18 cellular contexts compared by ENCODE assay signal in genomic region chr10:113020425-113020753, GRCh38.
DNase-seq lines count a peak whose midpoint lies in the region; ATAC-seq and TF ChIP-seq lines count a peak whose summit lies in the region.
"Had no signal": no experiment of that assay in that cellular context is flagged by ENCODE, and none has a peak within 500 bp of the region (broad histone marks: within the 10 kb centered on the region; RNA-seq: fewer than 3 reads in every experiment).

No MANE protein-coding gene starts in this region.

- no peak for TF ChIP-seq EP300 in gastroesophageal sphincter (IDR thresholded peaks at IDR 0.05)

- H3K9me3 ChIP-seq in gastroesophageal sphincter (no peaks in the 10 kb centered on the region), trophoblast cell (ENCODE audit: insufficient read depth, low read depth, low read length) (no peaks in the 10 kb centered on the region), osteoblast (ENCODE audit: low read depth, low read length) (no peaks in the 10 kb centered on the region)
- H3K9me3 ChIP-seq: HAP-1, MG63, neutrophil had no signal

- H3K9ac ChIP-seq in trophoblast cell (ENCODE audit: low read length), result no peak overlapping the region

- no peak overlapping the region for H2AK5ac ChIP-seq in trophoblast cell (ENCODE audit: low read length)

- H3K23ac ChIP-seq in trophoblast cell (ENCODE audit: low read length), result no peak overlapping the region

- H4K20me1 ChIP-seq in osteoblast (ENCODE audit: insufficient read depth, low read length), result peaks cover 56% of the 10 kb centered on the region

- no peaks in the 10 kb centered on the region for H3K27me3 Mint-ChIP-seq in Calu3 (ENCODE audit: unreplicated experiment)
- peaks cover 3% of the 10 kb centered on the region for H3K27me3 Mint-ChIP-seq in activated naive CD4-positive, alpha-beta T cell treated with anti-CD3 and anti-CD28 coated beads for 36 hours (ENCODE audit: low read depth)

- H3K4me1 Mint-ChIP-seq in Calu3 (ENCODE audit: low read depth, unreplicated experiment), result peaks cover 29% of the 10 kb centered on the region
- no peaks in the 10 kb centered on the region for H3K4me1 Mint-ChIP-seq in activated naive CD4-positive, alpha-beta T cell treated with anti-CD3 and anti-CD28 coated beads for 36 hours (ENCODE audit: low read depth)
- H3K4me1 Mint-ChIP-seq: immature natural killer cell had no signal

- peak overlapping the region; percentile 3 for H3K18ac ChIP-seq in trophoblast cell (ENCODE audit: low read length)

- intact Hi-C loops in Calu3 (cut with micrococcal nuclease; ENCODE audit: unreplicated experiment), result no loop called here
- intact Hi-C loops in activated naive CD4-positive, alpha-beta T cell treated with anti-CD3 and anti-CD28 coated beads for 36 hours (cut with micrococcal nuclease), result no loop called here

- H4K91ac ChIP-seq in trophoblast cell (ENCODE audit: low read depth, low read length), result no peak overlapping the region

- TF ChIP-seq CTCF in Calu3 (IDR thresholded peaks at IDR 0.05; ENCODE audit: unreplicated experiment) (no peak), gastroesophageal sphincter (IDR thresholded peaks at IDR 0.05) (no peak), osteoblast (IDR thresholded peaks at IDR 0.05; ENCODE audit: extremely low read depth, low read depth, low read length) (no peak)

- BruUV-seq in Calu3 (replicated peaks; lab: Mats Ljungman, UMichigan), result no TSS peak

- no peak overlapping the region for H3K4me3 ChIP-seq in gastroesophageal sphincter
- no peak overlapping the region for H3K4me3 ChIP-seq in trophoblast cell (ENCODE audit: low read depth, low read length)
- H3K4me3 ChIP-seq in osteoblast (ENCODE audit: insufficient read depth, low read length), result no peak overlapping the region
- H3K4me3 ChIP-seq: HAP-1, MG63 had no signal

- H3K4me1 ChIP-seq in gastroesophageal sphincter (peaks cover 8 to 79% (median 30%) of the 10 kb centered on the region in 3 donors), trophoblast cell (ENCODE audit: control insufficient read depth in 1 of 2, insufficient read depth in 2 of 2, low read length in 2 of 2) (peaks cover 22 to 25% of the 10 kb centered on the region in 2 experiments), osteoblast (ENCODE audit: insufficient read depth, low read length) (no peaks in the 10 kb centered on the region)

- peaks cover 9% of the 10 kb centered on the region for H3K79me1 ChIP-seq in trophoblast cell (ENCODE audit: low read length)

- peak overlapping the region; percentile 65 for H3K4ac ChIP-seq in trophoblast cell (ENCODE audit: low read depth, low read length)

- no peak overlapping the region for H2BK12ac ChIP-seq in trophoblast cell (ENCODE audit: low read length)

- peak overlapping the region in 3 of 4 donors; percentile 2 to 50 (median 46) for H3K27ac ChIP-seq in gastroesophageal sphincter
- no peak overlapping the region for H3K27ac ChIP-seq in trophoblast cell (ENCODE audit: low read depth, low read length)
- no peak overlapping the region for H3K27ac ChIP-seq in osteoblast (ENCODE audit: low read depth, low read length)

- no peaks in the 10 kb centered on the region for H3K27me3 ChIP-seq in gastroesophageal sphincter
- H3K27me3 ChIP-seq in trophoblast cell (ENCODE audit: insufficient read depth, low read length), result no peaks in the 10 kb centered on the region
- H3K27me3 ChIP-seq in osteoblast (ENCODE audit: insufficient read depth, low read length), result no peaks in the 10 kb centered on the region
- H3K27me3 ChIP-seq: MG63, neutrophil had no signal

- H2BK120ac ChIP-seq in trophoblast cell (ENCODE audit: insufficient read depth, low read length, poor library complexity), result no peak overlapping the region

- peak overlapping the region; percentile 64 for H3K27ac Mint-ChIP-seq in Calu3 (ENCODE audit: unreplicated experiment)
- no peak overlapping the region for H3K27ac Mint-ChIP-seq in activated naive CD4-positive, alpha-beta T cell treated with anti-CD3 and anti-CD28 coated beads for 36 hours
- H3K27ac Mint-ChIP-seq: activated T-helper 2 cell treated with anti-CD3 and anti-CD28 coated beads, Interferon-gamma antibody, Interleukin-2, Interleukin-4, amounts not matched to agents 10 μg/mL and 5 μg/mL and 100 μg/mL, durations not matched to agents 14 hours and 24 hours and 36 hours had no signal

- H3K79me2 ChIP-seq in trophoblast cell (ENCODE audit: control insufficient read depth, insufficient read depth, low read length, poor library complexity) (peaks cover 15% of the 10 kb centered on the region), osteoblast (ENCODE audit: insufficient read depth, low read length) (peaks cover 45% of the 10 kb centered on the region)

- H3K36me3 ChIP-seq in gastroesophageal sphincter (no peaks in the 10 kb centered on the region), trophoblast cell (ENCODE audit: control insufficient read depth in 1 of 2, insufficient read depth in 2 of 2, low read length in 2 of 2) (peaks cover 0 to 2% of the 10 kb centered on the region in 2 experiments), osteoblast (ENCODE audit: insufficient read depth, low read length) (no peaks in the 10 kb centered on the region)
- H3K36me3 ChIP-seq: HAP-1, MG63, neutrophil had no signal

- no peak overlapping the region for H2BK5ac ChIP-seq in trophoblast cell (ENCODE audit: low read depth, low read length, poor library complexity)

- no peak overlapping the region for H3K14ac ChIP-seq in trophoblast cell (ENCODE audit: low read length)

- DNase-seq in Calu3 (no peak), NCI-H510A (lab: John Stamatoyannopoulos, UW) (peak; percentile 39), trophoblast cell (no peak), NCI-H82 treated with DMSO at 0.1 percent for 48 hours (lab: John Stamatoyannopoulos, UW; ENCODE audit: unreplicated experiment) (no peak), SHP77 treated with DMSO at 0.1 percent for 48 hours (lab: John Stamatoyannopoulos, UW) (no peak), osteoblast (ENCODE audit: insufficient read length, low spot score, missing footprints) (no peak)
- no peak for DNase-seq in activated naive CD4-positive, alpha-beta T cell treated with anti-CD3 and anti-CD28 coated beads for 36 hours
- DNase-seq: activated CD4-positive, CD25-positive, alpha-beta regulatory T cell treated with anti-CD3 and anti-CD28 coated beads, Interleukin-2, amount 50 U/mL, for 72 hours; effector memory CD4-positive, alpha-beta T cell; immature natural killer cell; mesendoderm; NCI-H524 treated with DMSO at 0.1 percent for 48 hours; stimulated activated naive CD8-positive, alpha-beta T cell treated with anti-CD3 and anti-CD28 coated beads, Interleukin-15, Interleukin-2, amounts not matched to agents 100 U/mL and 50 U/mL, for 24 hours had no signal

- CTCF ChIA-PET in Calu3 (lab: Charles Lee), result no interaction called here
- CTCF ChIA-PET in activated naive CD4-positive, alpha-beta T cell treated with anti-CD3 and anti-CD28 coated beads for 36 hours (lab: Charles Lee), result no interaction called here

- no peaks in the 10 kb centered on the region for H3K9me3 Mint-ChIP-seq in Calu3 (ENCODE audit: low read depth, unreplicated experiment)
- H3K9me3 Mint-ChIP-seq in activated naive CD4-positive, alpha-beta T cell treated with anti-CD3 and anti-CD28 coated beads for 36 hours, result no peaks in the 10 kb centered on the region
- H3K9me3 Mint-ChIP-seq: activated T-helper 2 cell treated with anti-CD3 and anti-CD28 coated beads, Interferon-gamma antibody, Interleukin-2, Interleukin-4, amounts not matched to agents 10 μg/mL and 5 μg/mL and 100 μg/mL, durations not matched to agents 14 hours and 24 hours and 36 hours; immature natural killer cell had no signal

- peaks cover 14% of the 10 kb centered on the region for H3K36me3 Mint-ChIP-seq in Calu3 (ENCODE audit: insufficient read depth, unreplicated experiment)
- no peaks in the 10 kb centered on the region for H3K36me3 Mint-ChIP-seq in activated naive CD4-positive, alpha-beta T cell treated with anti-CD3 and anti-CD28 coated beads for 36 hours (ENCODE audit: low read depth)
- H3K36me3 Mint-ChIP-seq: immature natural killer cell had no signal

- no peak overlapping the region for H4K8ac ChIP-seq in trophoblast cell (ENCODE audit: low read depth, low read length)

- H3K4me3 Mint-ChIP-seq in Calu3 (ENCODE audit: low read depth, unreplicated experiment), result no peak overlapping the region
- H3K4me3 Mint-ChIP-seq in activated naive CD4-positive, alpha-beta T cell treated with anti-CD3 and anti-CD28 coated beads for 36 hours, result no peak overlapping the region
- H3K4me3 Mint-ChIP-seq: immature natural killer cell had no signal

- ATAC-seq in gastroesophageal sphincter, result peak; percentile 2
- ATAC-seq: stimulated activated naive CD8-positive, alpha-beta T cell treated with anti-CD3 and anti-CD28 coated beads, Interleukin-15, Interleukin-2, amounts not matched to agents 100 U/mL and 50 U/mL, for 24 hours had no signal

- H3K4me2 ChIP-seq in trophoblast cell (ENCODE audit: low read length) (no peak overlapping the region), osteoblast (ENCODE audit: insufficient read depth, low read length) (no peak overlapping the region)

- no peak for TF ChIP-seq POLR2A in gastroesophageal sphincter (IDR thresholded peaks at IDR 0.05)

- 43 to 65% methylated on average over 1 to 2 of the region's 3 CpGs for WGBS in gastroesophageal sphincter (ENCODE audit: low coverage in 1 of 2), 2 donors
- no CpG with 5 or more reads among the region's 3 CpGs for WGBS in trophoblast cell (ENCODE audit: extremely low coverage, insufficient coverage, insufficient read length)

- H4K12ac ChIP-seq in trophoblast cell (ENCODE audit: low read depth, low read length), result no peak overlapping the region

- no peak overlapping the region for H2AFZ ChIP-seq in trophoblast cell (ENCODE audit: insufficient read depth, low read length, poor library complexity)
- no peak overlapping the region for H2AFZ ChIP-seq in osteoblast (ENCODE audit: low read length)

Comparison
In these comparisons a context has a peak if more than half of its experiments do, and no peak if none do; other contexts are left out.
1. H3K27ac ChIP-seq: peak in gastroesophageal sphincter (3 of 4); none in trophoblast cell (single experiment) and osteoblast (single experiment).